Comparison of ENCODE assay signal across 15 cellular contexts in the genomic region with DNA sequence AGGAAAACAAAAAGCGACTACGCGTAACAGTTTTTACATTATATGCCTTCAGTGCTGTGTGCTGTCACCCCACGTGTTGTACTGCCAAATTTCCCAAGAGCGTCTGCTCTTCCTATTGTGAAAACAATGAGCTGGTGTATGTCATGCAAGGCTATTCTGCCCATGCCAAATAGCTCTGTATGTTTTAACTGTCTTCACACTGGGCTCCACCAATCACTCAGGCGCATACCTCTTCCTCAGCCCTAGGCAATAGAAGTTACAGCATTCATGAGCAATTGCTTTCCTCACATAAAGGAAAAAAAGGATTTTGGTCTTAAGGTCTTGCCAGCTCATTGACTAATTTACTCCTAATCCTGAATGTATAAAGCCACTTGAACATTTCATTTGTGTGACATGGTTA.
DNase-seq lines count a peak whose midpoint lies in the region; ATAC-seq and TF ChIP-seq lines count a peak whose summit lies in the region.
"Had no signal": no experiment of that assay in that cellular context is flagged by ENCODE, and none has a peak within 500 bp of the region (broad histone marks: within the 10 kb centered on the region; RNA-seq: fewer than 3 reads in every experiment).

No MANE protein-coding gene starts in this region.

- no peaks in the 10 kb centered on the region for H3K27me3 Mint-ChIP-seq in neural progenitor cell (ENCODE audit: insufficient read depth, low read depth)
- no peaks in the 10 kb centered on the region for H3K27me3 Mint-ChIP-seq in stimulated activated memory B cell treated with anti-CD40 and anti-IgM and Interleukin-4, amounts not matched to agents 10 μg/mL and 1 μg/mL and 100 μg/mL, for 72 hours

- H3K36me3 ChIP-seq in neural progenitor cell = no peaks in the 10 kb centered on the region
- no peaks in the 10 kb centered on the region for H3K36me3 ChIP-seq in tibial artery

- no peak overlapping the region for H2AFZ ChIP-seq in neural progenitor cell (replicated peaks)

- no peaks in the 10 kb centered on the region for H3K79me2 ChIP-seq in neural progenitor cell (ENCODE audit: low read depth)

- H3K4me3 Mint-ChIP-seq in neural progenitor cell = no peak overlapping the region
- H3K4me3 Mint-ChIP-seq in stimulated activated memory B cell treated with anti-CD40 and anti-IgM and Interleukin-4, amounts not matched to agents 10 μg/mL and 1 μg/mL and 100 μg/mL, for 72 hours = no peak overlapping the region
- H3K4me3 Mint-ChIP-seq: CD8-positive, alpha-beta T cell; nephron had no signal

- H3K27ac Mint-ChIP-seq in neural progenitor cell = no peak overlapping the region
- no peak overlapping the region for H3K27ac Mint-ChIP-seq in stimulated activated memory B cell treated with anti-CD40 and anti-IgM and Interleukin-4, amounts not matched to agents 10 μg/mL and 1 μg/mL and 100 μg/mL, for 72 hours
- H3K27ac Mint-ChIP-seq: CD8-positive, alpha-beta T cell; nephron had no signal

- ATAC-seq in esophagus mucosa (peak; percentile 75), HG03432 (IDR thresholded peaks at IDR 0.05; ENCODE audit: unreplicated experiment) (no peak)
- ATAC-seq in stimulated activated memory B cell treated with anti-CD40 and anti-IgM and Interleukin-4, amounts not matched to agents 10 μg/mL and 1 μg/mL and 100 μg/mL, for 72 hours = no peak
- ATAC-seq: CD8-positive, alpha-beta T cell had no signal

- peak overlapping the region; percentile 35 for H3K4me2 ChIP-seq in neural progenitor cell

- TF ChIP-seq CTCF in RWPE1 (conservative IDR thresholded peaks at IDR 0.05; ENCODE audit: low read depth) (no peak), neural progenitor cell (IDR thresholded peaks at IDR 0.05) (no peak), tibial artery (IDR thresholded peaks at IDR 0.05) (no peak)

- H3K27ac ChIP-seq in RWPE1 (no peak overlapping the region), neural progenitor cell (peak overlapping the region; percentile 2), tibial artery (no peak overlapping the region)

- POLR2A ChIA-PET in RWPE1 (lab: Yijun Ruan, JAX; ENCODE audit: low non-redundant PET) = no interaction called here

- H3K9me3 Mint-ChIP-seq in neural progenitor cell = no peaks in the 10 kb centered on the region
- peaks cover 2% of the 10 kb centered on the region for H3K9me3 Mint-ChIP-seq in stimulated activated memory B cell treated with anti-CD40 and anti-IgM and Interleukin-4, amounts not matched to agents 10 μg/mL and 1 μg/mL and 100 μg/mL, for 72 hours
- H3K9me3 Mint-ChIP-seq: CD8-positive, alpha-beta T cell; nephron had no signal

- intact Hi-C loops in tibial artery (cut with DNase I; ENCODE audit: low total_unique reads) = no loop called here

- no peak overlapping the region for H3K9ac ChIP-seq in neural progenitor cell

- H3K9me3 ChIP-seq in neural progenitor cell (ENCODE audit: low read depth) = no peaks in the 10 kb centered on the region
- no peaks in the 10 kb centered on the region for H3K9me3 ChIP-seq in tibial artery

- peaks cover 42% of the 10 kb centered on the region for H3F3A ChIP-seq in neural progenitor cell (ENCODE audit: low read depth)

- H3K4me1 Mint-ChIP-seq in neural progenitor cell = peaks cover 24% of the 10 kb centered on the region
- H3K4me1 Mint-ChIP-seq in stimulated activated memory B cell treated with anti-CD40 and anti-IgM and Interleukin-4, amounts not matched to agents 10 μg/mL and 1 μg/mL and 100 μg/mL, for 72 hours = no peaks in the 10 kb centered on the region

- no peaks in the 10 kb centered on the region for H3K36me3 Mint-ChIP-seq in neural progenitor cell
- H3K36me3 Mint-ChIP-seq in stimulated activated memory B cell treated with anti-CD40 and anti-IgM and Interleukin-4, amounts not matched to agents 10 μg/mL and 1 μg/mL and 100 μg/mL, for 72 hours = no peaks in the 10 kb centered on the region
- H3K36me3 Mint-ChIP-seq: CD8-positive, alpha-beta T cell had no signal

- peak; percentile 49 for DNase-seq in ELF-1 (ENCODE audit: low read depth, low spot score)
- DNase-seq in RWPE1 (ENCODE audit: low spot score) = peak; percentile 62
- peak; percentile 40 for DNase-seq in neural progenitor cell (ENCODE audit: low spot score)
- no peak for DNase-seq in tibial artery
- no peak for DNase-seq in activated CD4-positive, alpha-beta T cell treated with anti-CD3 and anti-CD28 coated beads, Interleukin-2, amount 50 U/mL, for 4 hours
- DNase-seq: activated CD4-positive, alpha-beta T cell treated with anti-CD3 and anti-CD28 coated beads, Interleukin-2, amount 50 U/mL, for 48 hours; activated naive CD4-positive, alpha-beta T cell; CD8-positive, alpha-beta T cell; NCI-H1417; NCI-H748 treated with DMSO at 0.1 percent for 48 hours; stimulated activated CD4-positive, alpha-beta T cell treated with anti-CD3 and anti-CD28 coated beads, Interleukin-12 subunit alpha, Interleukin-12 subunit beta, amount 100 ng/mL, for 4 hours had no signal

- H3K27me3 ChIP-seq in neural progenitor cell (no peaks in the 10 kb centered on the region), tibial artery (no peaks in the 10 kb centered on the region)

- CTCF ChIA-PET in RWPE1 (lab: Yijun Ruan, JAX) = no interaction called here

- H3K4me1 ChIP-seq in neural progenitor cell (peaks cover 63% of the 10 kb centered on the region), tibial artery (no peaks in the 10 kb centered on the region)

- H4K20me1 ChIP-seq in neural progenitor cell (ENCODE audit: low read depth) = no peaks in the 10 kb centered on the region

- H3K4me3 ChIP-seq in neural progenitor cell (no peak overlapping the region), tibial artery (no peak overlapping the region)

Comparison
In these comparisons a context has a peak if more than half of its experiments do, and no peak if none do; other contexts are left out.
1. DNase-seq: peak in ELF-1 (single experiment), RWPE1 (single experiment) and neural progenitor cell (single experiment); none in tibial artery (0 of 2) and activated CD4-positive, alpha-beta T cell treated with anti-CD3 and anti-CD28 coated beads, Interleukin-2, amount 50 U/mL, for 4 hours (0 of 2).